In genomic region chr2:66919286-66919685, GRCh38 we compare ENCODE assay signal across 23 cellular contexts.
"Had no signal": no experiment of that assay in that cellular context is flagged by ENCODE, and none has a peak within 500 bp of the region (broad histone marks: within the 10 kb centered on the region; RNA-seq: fewer than 3 reads in every experiment).

No MANE protein-coding gene starts in this region.

- H3K4me3 Mint-ChIP-seq: naive B cell; nephron progenitor cell; stimulated activated effector memory CD8-positive, alpha-beta T cell treated with anti-CD3 and anti-CD28 coated beads, Interleukin-12 subunit alpha, Interleukin-12 subunit beta, amount 100 ng/mL, for 72 hours had no signal

- ATAC-seq: foreskin keratinocyte; left colon; left ventricle myocardium superior; psoas muscle; right lobe of liver; stimulated activated effector memory CD8-positive, alpha-beta T cell treated with anti-CD3 and anti-CD28 coated beads, Interleukin-12 subunit alpha, Interleukin-12 subunit beta, amount 100 ng/mL, for 72 hours; stimulated activated naive CD8-positive, alpha-beta T cell treated with anti-CD3 and anti-CD28 coated beads, Interleukin-15, Interleukin-2, amounts not matched to agents 100 U/mL and 50 U/mL, for 24 hours had no signal

- H3K27ac ChIP-seq: foreskin keratinocyte, neutrophil, psoas muscle, right lobe of liver, suprapubic skin, thyroid gland, upper lobe of left lung, uterus had no signal

- DNase-seq: dermis blood vessel endothelial cell; erythroblast; foreskin keratinocyte; head of caudate nucleus; hippocampal formation; left colon; left ventricle myocardium superior; mesenchymal stem cell; naive B cell; nephron progenitor cell; psoas muscle; retina; right lobe of liver; stimulated activated CD4-positive, alpha-beta T cell treated with anti-CD3 and anti-CD28 coated beads, Interleukin-4, amount 100 ng/mL, for 1 hour; stimulated activated CD8-positive, alpha-beta memory T cell treated with anti-CD3 and anti-CD28 coated beads, Interleukin-4, amount 100 ng/mL, for 48 hours; stimulated activated naive CD8-positive, alpha-beta T cell treated with anti-CD3 and anti-CD28 coated beads, Interleukin-15, Interleukin-2, amounts not matched to agents 100 U/mL and 50 U/mL, for 24 hours; thyroid gland; upper lobe of left lung; uterus had no signal

- H3K4me3 ChIP-seq: lung, psoas muscle, right lobe of liver, suprapubic skin, thyroid gland, upper lobe of left lung, uterus had no signal

- H3K4me1 Mint-ChIP-seq: naive B cell; nephron progenitor cell; stimulated activated effector memory CD8-positive, alpha-beta T cell treated with anti-CD3 and anti-CD28 coated beads, Interleukin-12 subunit alpha, Interleukin-12 subunit beta, amount 100 ng/mL, for 72 hours had no signal

- H3K27ac Mint-ChIP-seq: naive B cell; nephron progenitor cell; stimulated activated effector memory CD8-positive, alpha-beta T cell treated with anti-CD3 and anti-CD28 coated beads, Interleukin-12 subunit alpha, Interleukin-12 subunit beta, amount 100 ng/mL, for 72 hours had no signal

- H3K36me3 Mint-ChIP-seq: naive B cell; stimulated activated effector memory CD8-positive, alpha-beta T cell treated with anti-CD3 and anti-CD28 coated beads, Interleukin-12 subunit alpha, Interleukin-12 subunit beta, amount 100 ng/mL, for 72 hours had no signal

- H3K27me3 ChIP-seq: foreskin keratinocyte, neutrophil, right lobe of liver, suprapubic skin, thyroid gland, upper lobe of left lung, uterus had no signal

- H3K36me3 ChIP-seq: neutrophil, right lobe of liver, suprapubic skin, thyroid gland, upper lobe of left lung, uterus had no signal

- H3K4me1 ChIP-seq: foreskin keratinocyte, psoas muscle, right lobe of liver, suprapubic skin, thyroid gland, upper lobe of left lung, uterus had no signal

- H3K9me3 ChIP-seq: neutrophil, psoas muscle, right lobe of liver, suprapubic skin, thyroid gland, upper lobe of left lung, uterus had no signal
